In genomic region chr15:80970018-80970657, GRCh38 we compare ENCODE assay signal across 8 cellular contexts. TPM values are rescaled to one million over a fixed set of nuclear protein-coding genes. Genes with fewer than 3 reads are reported as not detected.
DNase-seq lines count a peak whose midpoint lies in the region; ATAC-seq lines count a peak whose summit lies in the region.

No MANE protein-coding gene starts in this region.

- H3K36me3 Mint-ChIP-seq in central memory CD8-positive, alpha-beta T cell (ENCODE audit: insufficient read depth), result peaks cover 9% of the 10 kb centered on the region

- no peak overlapping the region for H3K27ac Mint-ChIP-seq in central memory CD8-positive, alpha-beta T cell (ENCODE audit: low read depth)

- peaks cover 19% of the 10 kb centered on the region for H3K4me1 Mint-ChIP-seq in central memory CD8-positive, alpha-beta T cell

- no peaks in the 10 kb centered on the region for H3K27me3 Mint-ChIP-seq in central memory CD8-positive, alpha-beta T cell

- ATAC-seq in GM21723 (IDR thresholded peaks at IDR 0.05; ENCODE audit: unreplicated experiment) (peak; percentile 72), left lobe of liver (peak; percentile 93), GM19467 (IDR thresholded peaks at IDR 0.05; ENCODE audit: unreplicated experiment) (no peak)
- ATAC-seq in activated CD4-positive, CD25-positive, alpha-beta regulatory T cell treated with anti-CD3 and anti-CD28 coated beads, Interleukin-2, amount 50 U/mL, for 24 hours, result peak; percentile 41 to 48
- ATAC-seq in central memory CD8-positive, alpha-beta T cell (replicated peaks; ENCODE audit: extremely low read depth, poor library complexity, severe bottlenecking), result no peak

- peak; percentile 73 for DNase-seq in AG20443 (ENCODE audit: low spot score)
- peak; percentile 54 for DNase-seq in NCI-H2196 (lab: John Stamatoyannopoulos, UW; ENCODE audit: unreplicated experiment)
- peak; percentile 31 to 38 for DNase-seq in central memory CD8-positive, alpha-beta T cell (ENCODE audit: low spot score in 2 of 2)
- DNase-seq in left lobe of liver (ENCODE audit: low spot score), result no peak
- peak in 2 of 3 experiments; percentile 23 to 49 for DNase-seq in stimulated activated CD4-positive, alpha-beta T cell treated with anti-CD3 and anti-CD28 coated beads, TNF-alpha, amount 100 ng/mL, for 4 hours (ENCODE audit: low read depth in 3 of 3)

- no peak overlapping the region for H3K4me3 Mint-ChIP-seq in central memory CD8-positive, alpha-beta T cell

- H3K9me3 Mint-ChIP-seq in central memory CD8-positive, alpha-beta T cell, result no peaks in the 10 kb centered on the region

RNA-seq across cellular contexts. Expression of gene MESD, which starts 19.5 kb away (rescaled TPM):
- 16.6 TPM for total RNA-seq in left lobe of liver

RNA-seq across cellular contexts. Expression of gene TLNRD1, which starts 30.6 kb away (rescaled TPM):
- 4.2 TPM for total RNA-seq in left lobe of liver

Comparison
In these comparisons a context has a peak if more than half of its experiments do, and no peak if none do; other contexts are left out.
1. ATAC-seq: peak in GM21723 (single experiment), activated CD4-positive, CD25-positive, alpha-beta regulatory T cell treated with anti-CD3 and anti-CD28 coated beads, Interleukin-2, amount 50 U/mL, for 24 hours (2 of 2) and left lobe of liver (single experiment); none in central memory CD8-positive, alpha-beta T cell (single experiment) and GM19467 (single experiment).